In genomic region chr2:240585681-240586197, GRCh38 we compare ENCODE assay signal across 8 cellular contexts. TPM values are rescaled to one million over a fixed set of nuclear protein-coding genes. Genes with fewer than 3 reads are reported as not detected.
DNase-seq lines count a peak whose midpoint lies in the region; ATAC-seq and TF ChIP-seq lines count a peak whose summit lies in the region.

No MANE protein-coding gene starts in this region.

- H3K4me3 Mint-ChIP-seq in activated T-cell treated with anti-CD3 and anti-CD28 coated beads, Interleukin-2, amount 50 U/mL, for 4 hours: peak overlapping the region; percentile 96
- peak overlapping the region; percentile 98 for H3K4me3 Mint-ChIP-seq in type B pancreatic cell

- no peaks in the 10 kb centered on the region for H3K9me3 Mint-ChIP-seq in activated T-cell treated with anti-CD3 and anti-CD28 coated beads, Interleukin-2, amount 50 U/mL, for 4 hours
- H3K9me3 Mint-ChIP-seq in type B pancreatic cell: no peaks in the 10 kb centered on the region

- ATAC-seq in activated T-cell treated with anti-CD3 and anti-CD28 coated beads, Interleukin-2, amount 50 U/mL, for 4 hours: no peak
- ATAC-seq in lung (ENCODE audit: insufficient read depth, low FRiP score) (no peak), GM21423 (IDR thresholded peaks at IDR 0.05; ENCODE audit: unreplicated experiment) (no peak), GM21619 (IDR thresholded peaks at IDR 0.05; ENCODE audit: unreplicated experiment) (no peak)

- no peak for TF ChIP-seq CTCF in lung (IDR thresholded peaks at IDR 0.05; ENCODE audit: control extremely low read depth, extremely low read depth)
- TF ChIP-seq CTCF in type B pancreatic cell (conservative IDR thresholded peaks at IDR 0.05): no peak

- no peaks in the 10 kb centered on the region for H3K27me3 Mint-ChIP-seq in activated T-cell treated with anti-CD3 and anti-CD28 coated beads, Interleukin-2, amount 50 U/mL, for 4 hours (ENCODE audit: low read depth)
- H3K27me3 Mint-ChIP-seq in type B pancreatic cell: no peaks in the 10 kb centered on the region

- peaks cover 7% of the 10 kb centered on the region for H3K36me3 Mint-ChIP-seq in activated T-cell treated with anti-CD3 and anti-CD28 coated beads, Interleukin-2, amount 50 U/mL, for 4 hours (ENCODE audit: insufficient read depth)
- H3K36me3 Mint-ChIP-seq in type B pancreatic cell: peaks cover 18% of the 10 kb centered on the region

- no peak for DNase-seq in activated T-cell treated with anti-CD3 and anti-CD28 coated beads, Interleukin-2, amount 50 U/mL, for 4 hours
- DNase-seq in activated T-cell treated with anti-CD3 and anti-CD28 coated beads for 4 hours: no peak
- no peak for DNase-seq in caudate nucleus (lab: John Stamatoyannopoulos, UW)
- DNase-seq in lung (ENCODE audit: low spot score): no peak
- no peak for DNase-seq in type B pancreatic cell (ENCODE audit: extremely low spot score, unreplicated experiment)
- no peak for DNase-seq in activated CD8-positive, alpha-beta memory T cell treated with anti-CD3 and anti-CD28 coated beads, Interleukin-2, amount 50 U/mL, for 4 hours

- H3K27ac ChIP-seq in caudate nucleus (ENCODE audit: low read depth, low read length): peak overlapping the region; percentile 92
- H3K27ac ChIP-seq in lung (ENCODE audit: low read depth in 1 of 2, low read length in 1 of 2): peak overlapping the region; percentile 88 to 98

- H3K27ac Mint-ChIP-seq in type B pancreatic cell: peak overlapping the region; percentile 94

- peak overlapping the region; percentile 92 for H3K4me3 ChIP-seq in lung

- peaks cover 0 to 15% of the 10 kb centered on the region in 2 donors for H3K36me3 ChIP-seq in lung (ENCODE audit: control insufficient read depth in 2 of 2, insufficient read depth in 2 of 2, low read length in 2 of 2)

- H3K27me3 ChIP-seq in lung (ENCODE audit: control insufficient read depth, insufficient read depth): no peaks in the 10 kb centered on the region

- H3K4me1 ChIP-seq in lung (ENCODE audit: control insufficient read depth in 2 of 2, insufficient read depth in 2 of 2, low read length in 2 of 2): peaks cover 8 to 27% of the 10 kb centered on the region in 2 donors

- no peaks in the 10 kb centered on the region for H3K9me3 ChIP-seq in lung (ENCODE audit: control insufficient read depth in 2 of 2, insufficient read depth in 1 of 2, low read length in 1 of 2)

- peaks cover 52% of the 10 kb centered on the region for H3K4me1 Mint-ChIP-seq in activated T-cell treated with anti-CD3 and anti-CD28 coated beads, Interleukin-2, amount 50 U/mL, for 4 hours (ENCODE audit: low read depth)
- peaks cover 30% of the 10 kb centered on the region for H3K4me1 Mint-ChIP-seq in type B pancreatic cell (ENCODE audit: unreplicated experiment)

- 5 to 7% methylated on average over 20 of the region's 20 CpGs for WGBS in lung, 2 donors

RNA-seq across cellular contexts. Expression of gene CAPN10, which starts 0.8 kb away (rescaled TPM):
- 10 to 100 TPM; 38.2 to 43.4 (median 41.1) TPM for total RNA-seq in activated T-cell treated with anti-CD3 and anti-CD28 coated beads, Interleukin-2, amount 50 U/mL, for 4 hours
- total RNA-seq in lung (10 to 100 TPM; 28.2 to 42.9 TPM), type B pancreatic cell (ENCODE audit: low replicate concordance) (36.3 and 55.2 TPM in 2 replicates)
- 10 to 100 TPM; 28.3 to 38.7 TPM for polyA plus RNA-seq in lung

RNA-seq across cellular contexts. Expression of gene RNPEPL1, which starts 17.5 kb away (rescaled TPM):
- 10 to 100 TPM; 40.9 to 46.0 (median 42.9) TPM for total RNA-seq in activated T-cell treated with anti-CD3 and anti-CD28 coated beads, Interleukin-2, amount 50 U/mL, for 4 hours
- total RNA-seq in lung (10 to 100 TPM; 24.5 to 94.8 TPM), type B pancreatic cell (ENCODE audit: low replicate concordance) (40.5 and 66.4 TPM in 2 replicates)
- polyA plus RNA-seq in lung: 100 to 1,000 TPM in 1 of 2 donors, 10 to 100 TPM in 1; 81.6 to 235 TPM

RNA-seq across cellular contexts. Expression of gene DUSP28, which starts 25.6 kb away (rescaled TPM):
- 1 to 10 TPM; 5.7 to 6.1 (median 5.9) TPM for total RNA-seq in activated T-cell treated with anti-CD3 and anti-CD28 coated beads, Interleukin-2, amount 50 U/mL, for 4 hours
- total RNA-seq in lung (1 to 10 TPM; 2.8 to 7.7 TPM), type B pancreatic cell (ENCODE audit: low replicate concordance) (4.3 and 6.4 TPM in 2 replicates)
- 1 to 10 TPM; 4.4 to 5.9 TPM for polyA plus RNA-seq in lung

RNA-seq across cellular contexts. Expression of gene ANKMY1, which starts 28.0 kb away (rescaled TPM):
- 10 to 100 TPM; 15.7 to 17.2 (median 15.8) TPM for total RNA-seq in activated T-cell treated with anti-CD3 and anti-CD28 coated beads, Interleukin-2, amount 50 U/mL, for 4 hours
- total RNA-seq in lung: 10 to 100 TPM; 15.8 to 34.8 TPM
- polyA plus RNA-seq in lung: 10 to 100 TPM in 1 of 2 donors, 1 to 10 TPM in 1; 9.3 to 13.9 TPM
- 13.4 and 16.8 TPM in 2 replicates for total RNA-seq in type B pancreatic cell (ENCODE audit: low replicate concordance)

RNA-seq across cellular contexts. Expression of gene GPR35, which starts 39.5 kb away (rescaled TPM):
- 1 to 10 TPM; 3.0 to 3.5 (median 3.3) TPM for total RNA-seq in activated T-cell treated with anti-CD3 and anti-CD28 coated beads, Interleukin-2, amount 50 U/mL, for 4 hours
- total RNA-seq in lung: 1 to 10 TPM; 2.3 to 4.4 TPM
- 10 to 100 TPM in 1 of 2 donors, 1 to 10 TPM in 1; 3.9 to 10.3 TPM for polyA plus RNA-seq in lung
- 3.6 and 3.9 TPM in 2 replicates for total RNA-seq in type B pancreatic cell (ENCODE audit: low replicate concordance)
